Comparison of ENCODE assay signal across 14 cellular contexts in the genomic region with DNA sequence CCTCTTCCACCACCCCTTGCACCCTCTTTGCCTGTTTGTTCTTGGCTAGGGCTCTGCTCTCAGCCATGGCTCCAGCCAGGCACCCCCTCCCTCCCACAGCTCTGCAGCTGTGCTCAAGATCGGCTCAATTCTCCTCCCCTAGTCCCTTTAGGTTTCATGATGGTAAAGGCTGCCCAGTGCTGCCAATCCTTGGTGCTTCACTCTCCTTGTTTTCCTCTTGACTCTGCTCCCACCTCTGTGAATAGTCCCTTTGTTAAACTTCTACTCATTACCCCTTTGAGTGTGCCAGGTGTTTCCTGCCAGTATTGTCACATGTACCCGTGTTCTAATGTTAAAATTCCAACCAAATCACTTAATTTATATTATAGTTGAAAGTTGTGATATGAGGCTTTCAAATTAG.
DNase-seq lines count a peak whose midpoint lies in the region; ATAC-seq, FAIRE-seq and TF ChIP-seq lines count a peak whose summit lies in the region.
"Had no signal": no experiment of that assay in that cellular context is flagged by ENCODE, and none has a peak within 500 bp of the region (broad histone marks: within the 10 kb centered on the region; RNA-seq: fewer than 3 reads in every experiment).

No MANE protein-coding gene starts in this region.

- ATAC-seq in GM19463 (IDR thresholded peaks at IDR 0.05; ENCODE audit: unreplicated experiment), result peak; percentile 32
- ATAC-seq in pancreas, result peak; percentile 55 to 90 (median 86)
- no peak for ATAC-seq in HG02798 (IDR thresholded peaks at IDR 0.05; ENCODE audit: poor library complexity, unreplicated experiment)

- DNase-seq in NCI-H146 (lab: John Stamatoyannopoulos, UW) (peak; percentile 78), SK-MEL-5 (ENCODE audit: low read depth, low spot score) (peak; percentile 63), pancreas (peak in 1 of 6 donors; percentile 26), GDM1 (lab: John Stamatoyannopoulos, UW) (no peak), GM12891 (ENCODE audit: insufficient read length, low spot score) (no peak)
- DNase-seq: activated CD4-positive, alpha-beta T cell treated with anti-CD3 and anti-CD28 coated beads, Interleukin-2, amount 50 U/mL, for 4 hours; activated T-cell treated with anti-CD3 and anti-CD28 coated beads, Interleukin-2, amount 50 U/mL, for 48 hours; CD4-positive, CD25-positive, alpha-beta regulatory T cell; NK-92 treated with Interleukin-12 subunit alpha and Interleukin-12 subunit beta, amount 100 ng/mL, for 24 hours; SHP77; T1000 had no signal

- FAIRE-seq in pancreas (lab: Jason Lieb, UNC) (no peak), GM12891 (lab: Jason Lieb, UNC) (no peak)

- H3K36me3 ChIP-seq in pancreas, result no peaks in the 10 kb centered on the region
- H3K36me3 ChIP-seq: vagina had no signal

- H3K27me3 ChIP-seq in pancreas, result no peaks in the 10 kb centered on the region
- H3K27me3 ChIP-seq: vagina had no signal

- TF ChIP-seq POLR2A in GM12891 (IDR thresholded peaks at IDR 0.05; ENCODE audit: low read depth, low read length), result no peak

- no peak overlapping the region for H3K4me3 ChIP-seq in pancreas
- H3K4me3 ChIP-seq: vagina had no signal

- H3K9me3 ChIP-seq in pancreas, result no peaks in the 10 kb centered on the region
- H3K9me3 ChIP-seq: vagina had no signal

- H3K27ac ChIP-seq in pancreas, result peak overlapping the region in 2 of 4 donors; percentile 48 to 49
- H3K27ac ChIP-seq: vagina had no signal

- H3K4me1 ChIP-seq in pancreas, result peaks cover under 1 to 8% (median 6%) of the 10 kb centered on the region in 3 donors
- H3K4me1 ChIP-seq: vagina had no signal

- in situ Hi-C loops in SK-MEL-5 (cut with HindIII; ENCODE audit: low pct_unique_long_range_greater_than_20kb, low sequenced_read_pairs), result no loop called here

- intact Hi-C loops in pancreas (cut with DNase I), result no loop called here

- no peak for TF ChIP-seq CTCF in pancreas (IDR thresholded peaks at IDR 0.05)

- WGBS in pancreas, 2 donors, result 33 to 34% methylated on average over 2 of the region's 2 CpGs

TF ChIP-seq in GM12891, 5 proteins besides CTCF, POLR2A, EP300 and RAD21:
- TF ChIP-seq PAX5 (IDR thresholded peaks at IDR 0.05; ENCODE audit: insufficient read depth, low read length, severe bottlenecking) (no peak), TAF1 (IDR thresholded peaks at IDR 0.05; ENCODE audit: low read depth, low read length) (no peak), SPI1 (IDR thresholded peaks at IDR 0.05; ENCODE audit: low read depth, low read length) (no peak), POU2F2 (IDR thresholded peaks at IDR 0.05; ENCODE audit: low read depth, low read length) (no peak), POLR2AphosphoS5 (IDR thresholded peaks at IDR 0.05; ENCODE audit: low read depth, low read length) (no peak)
TF ChIP-seq in GM12891: peak in this region for 0.

Comparison
In these comparisons a context has a peak if more than half of its experiments do, and no peak if none do; other contexts are left out.
1. DNase-seq: peak in NCI-H146 (single experiment) and SK-MEL-5 (single experiment); none in GDM1 (single experiment) and GM12891 (single experiment).